21 cellular contexts compared by ENCODE assay signal in the genomic region with DNA sequence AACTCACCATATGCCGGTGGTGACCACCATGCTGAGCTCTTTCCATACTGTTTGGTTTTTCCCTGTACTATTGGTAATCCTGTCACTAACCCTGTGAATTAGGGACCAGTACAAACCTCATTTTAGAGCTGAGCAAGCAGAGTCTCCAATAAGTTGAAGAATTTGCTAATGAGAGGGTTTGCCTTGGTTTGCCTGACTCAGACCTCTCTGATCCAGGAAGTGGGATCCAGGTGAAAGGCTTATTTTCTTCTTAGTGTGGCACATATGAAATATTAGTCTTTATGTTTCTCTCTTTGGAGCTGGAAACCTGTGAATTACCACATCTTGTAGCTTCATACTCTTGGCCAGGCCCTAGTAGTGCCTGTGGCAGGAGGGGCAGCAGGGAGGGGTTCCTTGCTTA.
"Had no signal": no experiment of that assay in that cellular context is flagged by ENCODE, and none has a peak within 500 bp of the region (broad histone marks: within the 10 kb centered on the region; RNA-seq: fewer than 3 reads in every experiment).

No MANE protein-coding gene starts in this region.

- H3K27me3 ChIP-seq: adrenal gland, hepatocyte, suprapubic skin, transverse colon had no signal

- H3K36me3 Mint-ChIP-seq: activated naive CD4-positive, alpha-beta T cell treated with anti-CD3 and anti-CD28 coated beads, Interleukin-2, amount 50 U/mL, for 24 hours; mesothelial cell of epicardium had no signal

- H3K36me3 ChIP-seq: adrenal gland, suprapubic skin, transverse colon had no signal

- H3K4me1 Mint-ChIP-seq: activated naive CD4-positive, alpha-beta T cell treated with anti-CD3 and anti-CD28 coated beads, Interleukin-2, amount 50 U/mL, for 24 hours; stimulated activated naive CD8-positive, alpha-beta T cell treated with anti-CD3 and anti-CD28 coated beads, Interleukin-15, amount 100 ng/mL, for 72 hours had no signal

- H3K4me2 ChIP-seq: hepatocyte had no signal

- H2AFZ ChIP-seq: hepatocyte had no signal

- H3K4me3 Mint-ChIP-seq: activated naive CD4-positive, alpha-beta T cell treated with anti-CD3 and anti-CD28 coated beads, Interleukin-2, amount 50 U/mL, for 24 hours; dendritic cell treated with granulocyte-macrophage colony-stimulating factor and Interleukin-4, amounts not matched to agents 40 ng/mL and 50 ng/mL, for 4 days; mesothelial cell of epicardium; stimulated activated naive CD8-positive, alpha-beta T cell treated with anti-CD3 and anti-CD28 coated beads, Interleukin-15, amount 100 ng/mL, for 72 hours had no signal

- H3K4me1 ChIP-seq: adrenal gland, suprapubic skin, transverse colon had no signal

- H3K27ac ChIP-seq: adrenal gland, hepatocyte, suprapubic skin, transverse colon, VCaP had no signal

- DNase-seq: activated CD4-positive, alpha-beta T cell treated with anti-CD3 and anti-CD28 coated beads for 1 hour; activated gamma-delta T cell; adrenal gland; effector memory CD4-positive, alpha-beta T cell; occipital lobe; small intestine; stimulated activated CD4-positive, alpha-beta T cell treated with anti-CD3 and anti-CD28 coated beads, Interleukin-4, amount 100 ng/mL, for 1 hour; stimulated activated naive CD8-positive, alpha-beta T cell treated with anti-CD3 and anti-CD28 coated beads, Interleukin-15, amount 100 ng/mL, for 72 hours; SW 1271; T-helper 2 cell; transverse colon had no signal

- H3K9me3 ChIP-seq: adrenal gland, suprapubic skin, transverse colon had no signal

- H3K9me3 Mint-ChIP-seq: activated naive CD4-positive, alpha-beta T cell treated with anti-CD3 and anti-CD28 coated beads, Interleukin-2, amount 50 U/mL, for 24 hours; dendritic cell treated with granulocyte-macrophage colony-stimulating factor and Interleukin-4, amounts not matched to agents 40 ng/mL and 50 ng/mL, for 4 days; stimulated activated naive CD8-positive, alpha-beta T cell treated with anti-CD3 and anti-CD28 coated beads, Interleukin-15, amount 100 ng/mL, for 72 hours had no signal

- H3K4me3 ChIP-seq: adrenal gland, hepatocyte, lung, suprapubic skin, transverse colon had no signal

- ATAC-seq: stimulated activated naive CD8-positive, alpha-beta T cell treated with anti-CD3 and anti-CD28 coated beads, Interleukin-15, amount 100 ng/mL, for 72 hours had no signal

- H3K27me3 Mint-ChIP-seq: dendritic cell treated with granulocyte-macrophage colony-stimulating factor and Interleukin-4, amounts not matched to agents 40 ng/mL and 50 ng/mL, for 4 days; progenitor cell of endocrine pancreas; stimulated activated naive CD8-positive, alpha-beta T cell treated with anti-CD3 and anti-CD28 coated beads, Interleukin-15, amount 100 ng/mL, for 72 hours had no signal

- FAIRE-seq: endothelial cell of umbilical vein, islet of Langerhans, small intestine had no signal
